In the genomic region with DNA sequence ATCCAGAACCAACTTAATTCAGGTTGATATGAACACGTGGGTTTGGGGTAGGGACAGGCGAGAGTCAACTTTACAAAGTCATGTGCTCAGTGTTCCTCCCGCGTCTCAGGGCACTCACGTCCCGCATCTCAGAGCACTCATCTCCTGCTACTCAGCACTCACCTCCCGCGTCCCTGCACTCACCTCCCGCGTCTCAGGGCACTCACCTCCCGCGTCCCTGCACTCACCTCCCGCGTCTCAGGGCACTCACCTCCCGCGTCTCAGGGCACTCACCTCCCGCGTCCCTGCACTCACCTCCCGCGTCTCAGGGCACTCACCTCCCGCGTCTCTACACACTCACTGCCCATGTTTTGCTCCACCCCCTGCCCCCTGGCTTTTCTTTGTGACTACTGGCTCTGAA, we compare ENCODE assay signal across 9 cellular contexts. TPM values are rescaled to one million over a fixed set of nuclear protein-coding genes. Genes with fewer than 3 reads are reported as not detected.
"Had no signal": no experiment of that assay in that cellular context is flagged by ENCODE, and none has a peak within 500 bp of the region (broad histone marks: within the 10 kb centered on the region; RNA-seq: fewer than 3 reads in every experiment).

No MANE protein-coding gene starts in this region.

RNA-seq across cellular contexts. Expression of gene NKX1-1, which starts 33.7 kb away (rescaled TPM):
- total RNA-seq: LHCN-M2, MCF 10A, NCI-H460, OCI-LY7, PC-9, Right ventricle myocardium inferior, RPMI7951, SJCRH30, SK-MEL-5 had no signal
